1 cellular context compared by ENCODE assay signal in the genomic region with DNA sequence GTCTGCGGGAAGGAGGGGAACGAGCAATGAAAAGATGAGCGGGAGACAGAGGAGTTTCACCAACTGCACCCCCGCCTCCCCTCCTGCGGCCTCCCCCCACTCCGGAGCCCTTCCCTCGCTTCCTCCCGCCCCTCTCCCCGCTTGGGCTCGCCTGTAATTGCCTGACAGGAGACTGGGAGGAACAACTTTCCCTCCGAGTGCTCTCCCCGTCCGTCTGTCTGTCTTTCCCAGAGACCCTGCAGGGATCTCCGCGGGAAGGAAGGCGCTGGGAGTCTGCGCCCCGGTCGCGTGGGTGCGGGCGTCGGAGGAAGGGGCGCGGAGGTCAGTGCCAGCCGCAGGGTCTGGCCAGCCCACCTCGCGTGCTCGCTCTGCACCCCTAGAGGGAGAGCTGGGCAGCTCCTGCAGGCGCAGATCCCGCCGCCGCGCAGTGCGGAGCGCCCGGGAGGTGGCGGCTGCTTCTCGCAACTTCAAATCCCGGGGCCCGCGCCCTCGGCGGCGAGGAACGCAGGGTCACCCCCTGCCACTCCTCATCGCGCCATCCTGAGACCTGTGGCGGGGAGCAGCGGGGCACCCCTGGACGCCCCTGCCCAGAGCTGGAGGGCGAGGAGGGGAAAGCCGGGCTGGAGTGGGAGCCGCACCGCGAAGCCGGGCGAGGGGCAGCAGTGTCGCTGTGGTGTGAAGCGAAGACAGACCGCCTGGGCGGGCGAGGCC.
A peak's percentile ranks its signal among the peaks of the same experiment; 100 is the strongest.
TF ChIP-seq lines count a peak whose summit lies in the region.

No MANE protein-coding gene starts in this region.

TF ChIP-seq in WTC11, 78 proteins besides CTCF, POLR2A, EP300 and RAD21 (continued from another document):
- TF ChIP-seq, protein P1, sequence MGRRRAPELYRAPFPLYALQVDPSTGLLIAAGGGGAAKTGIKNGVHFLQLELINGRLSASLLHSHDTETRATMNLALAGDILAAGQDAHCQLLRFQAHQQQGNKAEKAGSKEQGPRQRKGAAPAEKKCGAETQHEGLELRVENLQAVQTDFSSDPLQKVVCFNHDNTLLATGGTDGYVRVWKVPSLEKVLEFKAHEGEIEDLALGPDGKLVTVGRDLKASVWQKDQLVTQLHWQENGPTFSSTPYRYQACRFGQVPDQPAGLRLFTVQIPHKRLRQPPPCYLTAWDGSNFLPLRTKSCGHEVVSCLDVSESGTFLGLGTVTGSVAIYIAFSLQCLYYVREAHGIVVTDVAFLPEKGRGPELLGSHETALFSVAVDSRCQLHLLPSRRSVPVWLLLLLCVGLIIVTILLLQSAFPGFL (CRISPR knock-in tag; IDR thresholded peaks at IDR 0.05; ENCODE audit: borderline replicate concordance), result 0 out of 2 replicates have a peak, but pooled peaks have one; percentile 82
- TF ChIP-seq, protein P2, sequence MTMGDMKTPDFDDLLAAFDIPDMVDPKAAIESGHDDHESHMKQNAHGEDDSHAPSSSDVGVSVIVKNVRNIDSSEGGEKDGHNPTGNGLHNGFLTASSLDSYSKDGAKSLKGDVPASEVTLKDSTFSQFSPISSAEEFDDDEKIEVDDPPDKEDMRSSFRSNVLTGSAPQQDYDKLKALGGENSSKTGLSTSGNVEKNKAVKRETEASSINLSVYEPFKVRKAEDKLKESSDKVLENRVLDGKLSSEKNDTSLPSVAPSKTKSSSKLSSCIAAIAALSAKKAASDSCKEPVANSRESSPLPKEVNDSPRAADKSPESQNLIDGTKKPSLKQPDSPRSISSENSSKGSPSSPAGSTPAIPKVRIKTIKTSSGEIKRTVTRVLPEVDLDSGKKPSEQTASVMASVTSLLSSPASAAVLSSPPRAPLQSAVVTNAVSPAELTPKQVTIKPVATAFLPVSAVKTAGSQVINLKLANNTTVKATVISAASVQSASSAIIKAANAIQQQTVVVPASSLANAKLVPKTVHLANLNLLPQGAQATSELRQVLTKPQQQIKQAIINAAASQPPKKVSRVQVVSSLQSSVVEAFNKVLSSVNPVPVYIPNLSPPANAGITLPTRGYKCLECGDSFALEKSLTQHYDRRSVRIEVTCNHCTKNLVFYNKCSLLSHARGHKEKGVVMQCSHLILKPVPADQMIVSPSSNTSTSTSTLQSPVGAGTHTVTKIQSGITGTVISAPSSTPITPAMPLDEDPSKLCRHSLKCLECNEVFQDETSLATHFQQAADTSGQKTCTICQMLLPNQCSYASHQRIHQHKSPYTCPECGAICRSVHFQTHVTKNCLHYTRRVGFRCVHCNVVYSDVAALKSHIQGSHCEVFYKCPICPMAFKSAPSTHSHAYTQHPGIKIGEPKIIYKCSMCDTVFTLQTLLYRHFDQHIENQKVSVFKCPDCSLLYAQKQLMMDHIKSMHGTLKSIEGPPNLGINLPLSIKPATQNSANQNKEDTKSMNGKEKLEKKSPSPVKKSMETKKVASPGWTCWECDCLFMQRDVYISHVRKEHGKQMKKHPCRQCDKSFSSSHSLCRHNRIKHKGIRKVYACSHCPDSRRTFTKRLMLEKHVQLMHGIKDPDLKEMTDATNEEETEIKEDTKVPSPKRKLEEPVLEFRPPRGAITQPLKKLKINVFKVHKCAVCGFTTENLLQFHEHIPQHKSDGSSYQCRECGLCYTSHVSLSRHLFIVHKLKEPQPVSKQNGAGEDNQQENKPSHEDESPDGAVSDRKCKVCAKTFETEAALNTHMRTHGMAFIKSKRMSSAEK (CRISPR knock-in tag; IDR thresholded peaks at IDR 0.05; ENCODE audit: borderline replicate concordance), result no peak
- TF ChIP-seq GABPB1 (CRISPR knock-in tag; IDR thresholded peaks at IDR 0.05) (peak; percentile 77), FOXP1 (CRISPR knock-in tag; IDR thresholded peaks at IDR 0.05; ENCODE audit: borderline replicate concordance) (peak; percentile 43), GRHL2 (CRISPR knock-in tag; IDR thresholded peaks at IDR 0.05; ENCODE audit: insufficient replicate concordance, severe bottlenecking) (no peak), ZNF232 (CRISPR knock-in tag; IDR thresholded peaks at IDR 0.05) (no peak), CREB1 (CRISPR knock-in tag; IDR thresholded peaks at IDR 0.05) (no peak), ETV6 (CRISPR knock-in tag; IDR thresholded peaks at IDR 0.05) (peak; percentile 59; the same call in 1 of the 2 replicates)
- TF ChIP-seq, protein P3, sequence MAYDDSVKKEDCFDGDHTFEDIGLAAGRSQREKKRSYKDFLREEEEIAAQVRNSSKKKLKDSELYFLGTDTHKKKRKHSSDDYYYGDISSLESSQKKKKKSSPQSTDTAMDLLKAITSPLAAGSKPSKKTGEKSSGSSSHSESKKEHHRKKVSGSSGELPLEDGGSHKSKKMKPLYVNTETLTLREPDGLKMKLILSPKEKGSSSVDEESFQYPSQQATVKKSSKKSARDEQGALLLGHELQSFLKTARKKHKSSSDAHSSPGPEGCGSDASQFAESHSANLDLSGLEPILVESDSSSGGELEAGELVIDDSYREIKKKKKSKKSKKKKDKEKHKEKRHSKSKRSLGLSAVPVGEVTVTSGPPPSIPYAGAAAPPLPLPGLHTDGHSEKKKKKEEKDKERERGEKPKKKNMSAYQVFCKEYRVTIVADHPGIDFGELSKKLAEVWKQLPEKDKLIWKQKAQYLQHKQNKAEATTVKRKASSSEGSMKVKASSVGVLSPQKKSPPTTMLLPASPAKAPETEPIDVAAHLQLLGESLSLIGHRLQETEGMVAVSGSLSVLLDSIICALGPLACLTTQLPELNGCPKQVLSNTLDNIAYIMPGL (CRISPR knock-in tag; IDR thresholded peaks at IDR 0.05), result peak; percentile 86
- TF ChIP-seq, protein P4, sequence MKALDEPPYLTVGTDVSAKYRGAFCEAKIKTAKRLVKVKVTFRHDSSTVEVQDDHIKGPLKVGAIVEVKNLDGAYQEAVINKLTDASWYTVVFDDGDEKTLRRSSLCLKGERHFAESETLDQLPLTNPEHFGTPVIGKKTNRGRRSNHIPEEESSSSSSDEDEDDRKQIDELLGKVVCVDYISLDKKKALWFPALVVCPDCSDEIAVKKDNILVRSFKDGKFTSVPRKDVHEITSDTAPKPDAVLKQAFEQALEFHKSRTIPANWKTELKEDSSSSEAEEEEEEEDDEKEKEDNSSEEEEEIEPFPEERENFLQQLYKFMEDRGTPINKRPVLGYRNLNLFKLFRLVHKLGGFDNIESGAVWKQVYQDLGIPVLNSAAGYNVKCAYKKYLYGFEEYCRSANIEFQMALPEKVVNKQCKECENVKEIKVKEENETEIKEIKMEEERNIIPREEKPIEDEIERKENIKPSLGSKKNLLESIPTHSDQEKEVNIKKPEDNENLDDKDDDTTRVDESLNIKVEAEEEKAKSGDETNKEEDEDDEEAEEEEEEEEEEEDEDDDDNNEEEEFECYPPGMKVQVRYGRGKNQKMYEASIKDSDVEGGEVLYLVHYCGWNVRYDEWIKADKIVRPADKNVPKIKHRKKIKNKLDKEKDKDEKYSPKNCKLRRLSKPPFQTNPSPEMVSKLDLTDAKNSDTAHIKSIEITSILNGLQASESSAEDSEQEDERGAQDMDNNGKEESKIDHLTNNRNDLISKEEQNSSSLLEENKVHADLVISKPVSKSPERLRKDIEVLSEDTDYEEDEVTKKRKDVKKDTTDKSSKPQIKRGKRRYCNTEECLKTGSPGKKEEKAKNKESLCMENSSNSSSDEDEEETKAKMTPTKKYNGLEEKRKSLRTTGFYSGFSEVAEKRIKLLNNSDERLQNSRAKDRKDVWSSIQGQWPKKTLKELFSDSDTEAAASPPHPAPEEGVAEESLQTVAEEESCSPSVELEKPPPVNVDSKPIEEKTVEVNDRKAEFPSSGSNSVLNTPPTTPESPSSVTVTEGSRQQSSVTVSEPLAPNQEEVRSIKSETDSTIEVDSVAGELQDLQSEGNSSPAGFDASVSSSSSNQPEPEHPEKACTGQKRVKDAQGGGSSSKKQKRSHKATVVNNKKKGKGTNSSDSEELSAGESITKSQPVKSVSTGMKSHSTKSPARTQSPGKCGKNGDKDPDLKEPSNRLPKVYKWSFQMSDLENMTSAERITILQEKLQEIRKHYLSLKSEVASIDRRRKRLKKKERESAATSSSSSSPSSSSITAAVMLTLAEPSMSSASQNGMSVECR (CRISPR knock-in tag; IDR thresholded peaks at IDR 0.05; ENCODE audit: borderline replicate concordance), result peak; percentile 53; the same call in 1 of the 2 replicates
- TF ChIP-seq, protein P5, sequence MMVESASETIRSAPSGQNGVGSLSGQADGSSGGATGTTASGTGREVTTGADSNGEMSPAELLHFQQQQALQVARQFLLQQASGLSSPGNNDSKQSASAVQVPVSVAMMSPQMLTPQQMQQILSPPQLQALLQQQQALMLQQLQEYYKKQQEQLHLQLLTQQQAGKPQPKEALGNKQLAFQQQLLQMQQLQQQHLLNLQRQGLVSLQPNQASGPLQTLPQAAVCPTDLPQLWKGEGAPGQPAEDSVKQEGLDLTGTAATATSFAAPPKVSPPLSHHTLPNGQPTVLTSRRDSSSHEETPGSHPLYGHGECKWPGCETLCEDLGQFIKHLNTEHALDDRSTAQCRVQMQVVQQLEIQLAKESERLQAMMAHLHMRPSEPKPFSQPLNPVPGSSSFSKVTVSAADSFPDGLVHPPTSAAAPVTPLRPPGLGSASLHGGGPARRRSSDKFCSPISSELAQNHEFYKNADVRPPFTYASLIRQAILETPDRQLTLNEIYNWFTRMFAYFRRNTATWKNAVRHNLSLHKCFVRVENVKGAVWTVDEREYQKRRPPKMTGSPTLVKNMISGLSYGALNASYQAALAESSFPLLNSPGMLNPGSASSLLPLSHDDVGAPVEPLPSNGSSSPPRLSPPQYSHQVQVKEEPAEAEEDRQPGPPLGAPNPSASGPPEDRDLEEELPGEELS (CRISPR knock-in tag; IDR thresholded peaks at IDR 0.05), result peak; percentile 40; the same call in 1 of the 2 replicates
- TF ChIP-seq, protein P6, sequence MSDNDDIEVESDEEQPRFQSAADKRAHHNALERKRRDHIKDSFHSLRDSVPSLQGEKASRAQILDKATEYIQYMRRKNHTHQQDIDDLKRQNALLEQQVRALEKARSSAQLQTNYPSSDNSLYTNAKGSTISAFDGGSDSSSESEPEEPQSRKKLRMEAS (CRISPR knock-in tag; IDR thresholded peaks at IDR 0.05), result peak; percentile 67; the same call in 1 of the 2 replicates
